ENCODE assay signal across 10 cellular contexts in the genomic region with DNA sequence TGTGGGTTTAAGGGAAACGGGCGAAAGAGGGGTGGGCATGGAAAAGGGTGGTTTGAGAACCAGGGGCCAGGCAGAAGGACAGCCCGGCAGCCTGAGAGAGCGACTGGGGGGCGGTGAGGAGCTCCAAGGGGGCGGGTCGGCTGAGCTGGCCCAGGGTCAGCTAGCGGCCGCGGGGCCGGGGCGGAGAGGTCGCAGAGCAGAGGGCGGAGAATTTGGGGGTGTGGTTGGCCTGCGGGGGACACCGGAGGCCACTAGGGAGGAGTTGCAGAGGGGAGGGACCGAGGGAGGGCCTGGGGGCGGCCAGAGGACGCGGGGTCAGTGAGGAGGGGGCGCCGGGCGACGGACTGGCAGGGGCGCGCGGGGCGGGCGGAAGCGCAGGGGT. TPM values are rescaled to one million over a fixed set of nuclear protein-coding genes. Genes with fewer than 3 reads are reported as not detected.
DNase-seq lines count a peak whose midpoint lies in the region; ATAC-seq and TF ChIP-seq lines count a peak whose summit lies in the region.
"Had no signal": no experiment of that assay in that cellular context is flagged by ENCODE, and none has a peak within 500 bp of the region (broad histone marks: within the 10 kb centered on the region; RNA-seq: fewer than 3 reads in every experiment).

No MANE protein-coding gene starts in this region.

- H3K14ac ChIP-seq in mesenchymal stem cell (ENCODE audit: low read length in 2 of 2): peak overlapping the region in 1 of 2 experiments; percentile 53

- TF ChIP-seq EP300 in upper lobe of left lung (IDR thresholded peaks at IDR 0.05): no peak

- no peak overlapping the region for H2BK5ac ChIP-seq in mesenchymal stem cell (ENCODE audit: low read depth, low read length, poor library complexity, severe bottlenecking)

- H3K23ac ChIP-seq in mesenchymal stem cell (ENCODE audit: low read length in 2 of 2): peak overlapping the region in 1 of 2 experiments; percentile 9

- H2BK120ac ChIP-seq in mesenchymal stem cell (ENCODE audit: low read depth, low read length): no peak overlapping the region

- H3K4me3 ChIP-seq in choroid plexus epithelial cell (ENCODE audit: low read depth, low read length) (peak overlapping the region; percentile 57), mesenchymal stem cell (ENCODE audit: insufficient read depth in 1 of 2, low read depth in 1 of 2, low read length in 2 of 2) (peak overlapping the region; percentile 61 to 69), upper lobe of left lung (peak overlapping the region in 3 of 4 donors; percentile 55 to 62 (median 60)), PC-3 (ENCODE audit: low read length) (no peak overlapping the region)

- H3K4me1 ChIP-seq in mesenchymal stem cell (ENCODE audit: control insufficient read depth, insufficient read depth, low read depth, low read length) (peaks cover 24% of the 10 kb centered on the region), upper lobe of left lung (peaks cover 4 to 17% (median 15%) of the 10 kb centered on the region in 4 donors), PC-3 (ENCODE audit: insufficient read depth, low read length) (peaks cover 5% of the 10 kb centered on the region; the same call in 1 of the 2 replicates)

- H3K9ac ChIP-seq in mesenchymal stem cell (ENCODE audit: low read length) (peak overlapping the region; percentile 1), PC-3 (ENCODE audit: low read length) (no peak overlapping the region)

- H4K91ac ChIP-seq in mesenchymal stem cell (ENCODE audit: low read length): no peak overlapping the region

- H3K4me2 ChIP-seq in mesenchymal stem cell (ENCODE audit: low read length, poor library complexity, severe bottlenecking) (peak overlapping the region; percentile 84), PC-3 (ENCODE audit: low read length) (no peak overlapping the region)

- H3K79me2 ChIP-seq in PC-3 (ENCODE audit: low read length): no peaks in the 10 kb centered on the region

- no peak overlapping the region for H4K8ac ChIP-seq in mesenchymal stem cell (ENCODE audit: low read length)

- H3K36me3 ChIP-seq in mesenchymal stem cell (ENCODE audit: control insufficient read depth in 1 of 2, insufficient read depth in 2 of 2, low read depth in 1 of 2, low read length in 2 of 2) (peaks cover 0 to 12% of the 10 kb centered on the region in 2 experiments), upper lobe of left lung (no peaks in the 10 kb centered on the region), PC-3 (ENCODE audit: low read depth, low read length) (no peaks in the 10 kb centered on the region)

- POLR2A ChIA-PET in PC-3 (lab: Charles Lee; ENCODE audit: unreplicated experiment): no interaction called here

- H2BK12ac ChIP-seq in mesenchymal stem cell (ENCODE audit: low read length in 2 of 2): no peak overlapping the region

- no peaks in the 10 kb centered on the region for H3K36me3 Mint-ChIP-seq in activated T-cell treated with anti-CD3 and anti-CD28 coated beads, Interleukin-2, amount 50 U/mL, for 72 hours (ENCODE audit: insufficient read depth in 2 of 2)

- peaks cover 15% of the 10 kb centered on the region for H3K79me1 ChIP-seq in mesenchymal stem cell (replicated peaks; ENCODE audit: low read length, poor library complexity, severe bottlenecking)

- DNase-seq in activated T-cell treated with anti-CD3 and anti-CD28 coated beads, Interleukin-2, amount 50 U/mL, for 72 hours: no peak
- DNase-seq in activated T-cell treated with anti-CD3 and anti-CD28 coated beads for 4 hours (no peak), choroid plexus epithelial cell (ENCODE audit: low read depth) (no peak), mesenchymal stem cell (no peak), upper lobe of left lung (no peak), omental fat pad (ENCODE audit: low spot score) (no peak), PC-3 (no peak)
- DNase-seq: DMS79, SHP77 had no signal

- H3K27me3 ChIP-seq in mesenchymal stem cell (ENCODE audit: control insufficient read depth in 1 of 2, insufficient read depth in 1 of 2, low read length in 2 of 2) (peaks cover 0 to 18% of the 10 kb centered on the region in 2 experiments), upper lobe of left lung (peaks cover 0 to 25% (median 7%) of the 10 kb centered on the region in 4 donors), PC-3 (ENCODE audit: low read length) (peaks cover 7% of the 10 kb centered on the region; the same call in 1 of the 2 replicates)

- no peak overlapping the region for H2BK15ac ChIP-seq in mesenchymal stem cell (ENCODE audit: low read depth, poor library complexity, severe bottlenecking)

- H3K27ac Mint-ChIP-seq in activated T-cell treated with anti-CD3 and anti-CD28 coated beads, Interleukin-2, amount 50 U/mL, for 72 hours: no peak overlapping the region

- CTCF ChIA-PET in PC-3 (lab: Charles Lee): interaction anchor here (0.7 kb wide), 1 partner anchor 298 kb away, joined by 5 read pairs; no protein-coding TSS in a partner anchor

- peak overlapping the region in 1 of 2 experiments; percentile 58 for H3K18ac ChIP-seq in mesenchymal stem cell (ENCODE audit: low read depth in 1 of 2, low read length in 2 of 2)

- H3K9me3 ChIP-seq in mesenchymal stem cell (ENCODE audit: control insufficient read depth, low read length) (no peaks in the 10 kb centered on the region), upper lobe of left lung (no peaks in the 10 kb centered on the region), PC-3 (ENCODE audit: low read length) (no peaks in the 10 kb centered on the region)

- H2AFZ ChIP-seq in mesenchymal stem cell (ENCODE audit: low read depth, low read length) (no peak overlapping the region), PC-3 (ENCODE audit: low read length) (no peak overlapping the region)

- H3K27ac ChIP-seq in mesenchymal stem cell (ENCODE audit: low read length, poor library complexity, severe bottlenecking): no peak overlapping the region
- H3K27ac ChIP-seq in upper lobe of left lung: no peak overlapping the region
- H3K27ac ChIP-seq in PC-3 (ENCODE audit: low read length): no peak overlapping the region

- H3K4me1 Mint-ChIP-seq in activated T-cell treated with anti-CD3 and anti-CD28 coated beads, Interleukin-2, amount 50 U/mL, for 72 hours (ENCODE audit: low read depth): peaks cover 6% of the 10 kb centered on the region

- no peaks in the 10 kb centered on the region for H4K20me1 ChIP-seq in PC-3 (ENCODE audit: low read length)

- no peaks in the 10 kb centered on the region for H3F3A ChIP-seq in PC-3 (ENCODE audit: low read length, unreplicated experiment)

- TF ChIP-seq CTCF in choroid plexus epithelial cell (conservative IDR thresholded peaks at IDR 0.05; ENCODE audit: low read depth, low read length) (no peak), upper lobe of left lung (IDR thresholded peaks at IDR 0.05) (no peak), omental fat pad (IDR thresholded peaks at IDR 0.05) (no peak), PC-3 (conservative IDR thresholded peaks at IDR 0.05; ENCODE audit: low read depth, low read length) (no peak)

- intact Hi-C loops in PC-3 (cut with micrococcal nuclease): no loop called here

- peaks cover 50% of the 10 kb centered on the region for H3K27me3 Mint-ChIP-seq in activated T-cell treated with anti-CD3 and anti-CD28 coated beads, Interleukin-2, amount 50 U/mL, for 72 hours (ENCODE audit: low read depth)

- no peaks in the 10 kb centered on the region for H3K9me2 ChIP-seq in PC-3 (replicated peaks; ENCODE audit: low read length)

- peak overlapping the region; percentile 68 to 84 for H3K4me3 Mint-ChIP-seq in activated T-cell treated with anti-CD3 and anti-CD28 coated beads, Interleukin-2, amount 50 U/mL, for 72 hours

- no peaks in the 10 kb centered on the region for H3K9me3 Mint-ChIP-seq in activated T-cell treated with anti-CD3 and anti-CD28 coated beads, Interleukin-2, amount 50 U/mL, for 72 hours

- BruUV-seq in PC-3 (replicated peaks; lab: Mats Ljungman, UMichigan): no TSS peak

- peak in 1 of 2 donors; percentile 33 for ATAC-seq in activated T-cell treated with anti-CD3 and anti-CD28 coated beads, Interleukin-2, amount 50 U/mL, for 72 hours (replicated peaks in 1 of 2)
- ATAC-seq in upper lobe of left lung (ENCODE audit: low FRiP score in 2 of 2) (peak in 1 of 2 donors; percentile 55), GM21737 (IDR thresholded peaks at IDR 0.05; ENCODE audit: unreplicated experiment) (no peak), omental fat pad (ENCODE audit: low FRiP score) (no peak), PC-3 (no peak)

- TF ChIP-seq POLR2A in upper lobe of left lung (IDR thresholded peaks at IDR 0.05): no peak

- H2AK5ac ChIP-seq in mesenchymal stem cell (ENCODE audit: low read length, severe bottlenecking): no peak overlapping the region

- WGBS in mesenchymal stem cell: 11% methylated on average over 12 of the region's 30 CpGs
- 13 to 16% methylated on average over 14 to 16 of the region's 30 CpGs for WGBS in upper lobe of left lung, 2 donors

- no peak overlapping the region for H3K4ac ChIP-seq in mesenchymal stem cell (ENCODE audit: low read depth in 1 of 2, low read length in 2 of 2)

RNA-seq across cellular contexts. Expression of gene NDUFS5, which starts 54.7 kb away (rescaled TPM):
- 10 to 100 TPM; 88.7 to 89.1 TPM for total RNA-seq in activated T-cell treated with anti-CD3 and anti-CD28 coated beads, Interleukin-2, amount 50 U/mL, for 72 hours
- polyA plus RNA-seq in mesenchymal stem cell (2013, experiment 1 of 2): 630 TPM
- 643 TPM for polyA plus RNA-seq in mesenchymal stem cell (2013, experiment 2 of 2)
- total RNA-seq in upper lobe of left lung (100 to 1,000 TPM; 108 to 250 (median 166) TPM), omental fat pad (100 to 1,000 TPM; 304 to 609 (median 443) TPM), PC-3 (2014; rRNA removed) (760 and 864 TPM in 2 replicates)
